In the genomic region with DNA sequence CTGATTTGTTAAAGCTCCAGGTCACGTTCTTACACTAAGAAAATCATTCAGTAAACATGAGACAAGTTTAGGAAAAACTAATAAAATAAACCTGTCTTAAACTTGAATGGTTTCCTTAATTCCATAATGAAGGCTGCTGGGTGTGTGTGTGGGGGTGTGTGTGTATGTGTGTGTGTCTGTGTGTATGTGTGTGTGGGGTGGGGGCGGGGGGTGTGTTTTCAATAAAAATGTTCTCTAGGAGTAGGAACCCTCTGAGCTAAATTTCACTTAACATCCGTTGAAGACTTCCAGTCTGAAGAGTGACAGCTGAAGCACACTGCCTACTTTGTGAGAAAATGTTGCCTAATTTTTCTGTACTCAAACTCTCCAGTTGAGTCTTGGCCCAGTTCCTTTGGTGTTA, we compare ENCODE assay signal across 10 cellular contexts.
"Had no signal": no experiment of that assay in that cellular context is flagged by ENCODE, and none has a peak within 500 bp of the region (broad histone marks: within the 10 kb centered on the region; RNA-seq: fewer than 3 reads in every experiment).

No MANE protein-coding gene starts in this region.

- DNase-seq: activated CD4-positive, alpha-beta T cell treated with anti-CD3 and anti-CD28 coated beads, Interleukin-2, amount 50 U/mL, for 4 hours; activated naive CD4-positive, alpha-beta T cell; adrenal gland; colonic mucosa; effector CD4-positive, alpha-beta T cell; heart left ventricle; stimulated activated CD4-positive, alpha-beta T cell treated with anti-CD3 and anti-CD28 coated beads, Interleukin-4, amount 100 ng/mL, for 24 hours; T-helper 17 cell; uterus had no signal

- H3K27me3 Mint-ChIP-seq: T-helper 17 cell had no signal

- H3K27ac Mint-ChIP-seq: nephron progenitor cell had no signal

- H3K27ac ChIP-seq: adrenal gland, colonic mucosa, heart left ventricle, uterus had no signal

- H3K4me1 ChIP-seq: colonic mucosa, uterus had no signal

- H3K36me3 ChIP-seq: uterus had no signal

- H3K4me3 ChIP-seq: adrenal gland, colonic mucosa, heart left ventricle, uterus had no signal

- H3K27me3 ChIP-seq: adrenal gland, colonic mucosa, heart left ventricle, uterus had no signal

- H3K9me3 ChIP-seq: adrenal gland, colonic mucosa, heart left ventricle, uterus had no signal

- H3K4me3 Mint-ChIP-seq: nephron progenitor cell, T-helper 17 cell had no signal
